11 cellular contexts compared by ENCODE assay signal in the genomic region with DNA sequence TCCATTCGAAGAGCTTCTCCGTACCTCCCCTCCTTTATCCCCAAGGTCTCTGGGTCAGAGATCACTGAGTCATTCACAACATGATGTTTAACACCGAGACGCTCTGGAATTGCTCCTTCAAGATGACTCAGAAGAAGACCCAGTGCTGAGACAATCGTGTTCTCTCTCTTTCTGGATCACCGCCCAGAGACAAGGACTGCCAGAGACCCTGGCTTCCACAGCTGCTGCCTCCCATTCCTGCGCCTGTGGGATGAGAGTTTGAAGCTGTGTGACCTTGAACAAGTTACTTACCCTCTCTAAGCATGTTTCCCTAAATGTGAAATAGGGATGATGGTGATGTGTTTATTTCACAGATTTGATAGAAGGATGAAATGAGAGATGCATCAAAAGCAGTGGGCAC. TPM values are rescaled to one million over a fixed set of nuclear protein-coding genes. Genes with fewer than 3 reads are reported as not detected.
DNase-seq lines count a peak whose midpoint lies in the region; TF ChIP-seq lines count a peak whose summit lies in the region.
"Not testable (repeated sequence)": the region's sequence is repeated elsewhere in the genome, so short reads cannot be mapped to it uniquely, and the experiment has no call there.
"Had no signal": no experiment of that assay in that cellular context is flagged by ENCODE, and none has a peak within 500 bp of the region (broad histone marks: within the 10 kb centered on the region; RNA-seq: fewer than 3 reads in every experiment).

No MANE protein-coding gene starts in this region.

- H3K4me1 Mint-ChIP-seq in HFFc6 (ENCODE audit: low read depth), result peaks cover 27% of the 10 kb centered on the region

- not testable (repeated sequence) for H3K27me3 Mint-ChIP-seq in HFFc6 (ENCODE audit: insufficient read depth)

- TF ChIP-seq POLR2A in sigmoid colon (IDR thresholded peaks at IDR 0.05), result not testable (repeated sequence)

- not testable (repeated sequence) for H3K4me3 ChIP-seq in SJSA1; astrocyte of the cerebellum (ENCODE audit: low read depth, low read length); fibroblast of mammary gland (ENCODE audit: control insufficient read depth, low read depth, low read length); sigmoid colon

- H3K36me3 Mint-ChIP-seq in HFFc6 (ENCODE audit: low read depth), result not testable (repeated sequence)

- WGBS in sigmoid colon, 2 donors, result 61 to 72% methylated on average over 7 of the region's 7 CpGs

- not testable (repeated sequence) for H3K4me1 ChIP-seq in SJSA1 (replicated peaks); sigmoid colon

- not testable (repeated sequence) for H3K27ac ChIP-seq in SJSA1, sigmoid colon

- in situ Hi-C loops in astrocyte of the cerebellum (cut with HindIII; ENCODE audit: low sequenced_read_pairs), result not testable (repeated sequence)

- peak overlapping the region; percentile 47 for H3K27ac Mint-ChIP-seq in HFFc6

- DNase-seq in Daoy (ENCODE audit: low read depth), result peak; percentile 52
- DNase-seq in HFFc6, result peak; percentile 86
- DNase-seq in SJSA1 (ENCODE audit: low read depth in 1 of 2, low spot score in 2 of 2), result peak; percentile 16 to 56
- DNase-seq in astrocyte of the cerebellum (ENCODE audit: low read depth), result peak; percentile 20
- DNase-seq in fibroblast of mammary gland (ENCODE audit: low read depth), result peak; percentile 96
- DNase-seq in iris pigment epithelial cell (ENCODE audit: low read depth), result peak; percentile 90
- peak; percentile 68 for DNase-seq in sigmoid colon

- not testable (repeated sequence) for TF ChIP-seq EP300 in sigmoid colon (IDR thresholded peaks at IDR 0.05)

- H3K27me3 ChIP-seq in SJSA1 (replicated peaks), result not testable (repeated sequence)
- H3K27me3 ChIP-seq in sigmoid colon, result peaks cover 0 to 15% (median 0%) of the 10 kb centered on the region in 3 donors

- intact Hi-C loops in sigmoid colon (cut with DNase I), result not testable (repeated sequence)

- H3K36me3 ChIP-seq in SJSA1, sigmoid colon: not testable (repeated sequence)

- TF ChIP-seq CTCF in HFFc6 (IDR thresholded peaks at IDR 0.05); astrocyte of the cerebellum (IDR thresholded peaks at IDR 0.05; ENCODE audit: low read depth, low read length, missing control alignments); fibroblast of mammary gland (conservative IDR thresholded peaks at IDR 0.05; ENCODE audit: control insufficient read depth, insufficient read depth, low read depth, low read length); sigmoid colon (IDR thresholded peaks at IDR 0.05): not testable (repeated sequence)

- not testable (repeated sequence) for H3K9me3 ChIP-seq in SJSA1 (replicated peaks); sigmoid colon

- H3K4me3 Mint-ChIP-seq in HFFc6, result not testable (repeated sequence)

- H3K9me3 Mint-ChIP-seq in HFFc6, result not testable (repeated sequence)

RNA-seq across cellular contexts. Expression of a gene that starts 38.8 kb away (rescaled TPM):
- total RNA-seq in Daoy (2014; rRNA removed; shearing (Covaris generic)), result not detected in 2 replicates
- not detected for total RNA-seq in HFFc6 (2021; fragmentation: NEBNext Ultra II Directional; extraction: Animal tissue kit (Norgen Biotek cat#: 25700))
- total RNA-seq in SJSA1 (2014; rRNA removed; shearing (Covaris generic)), result not detected in 2 replicates
- total RNA-seq in sigmoid colon, result not detected
- polyA plus RNA-seq in sigmoid colon, result not detected
- total RNA-seq: CD8-positive, alpha-beta memory T cell; HepG2; PC-3; SJCRH30 had no signal
- polyA plus RNA-seq: CD8-positive, alpha-beta memory T cell; HepG2 had no signal

Comparison
In these comparisons a context has a peak if more than half of its experiments do, and no peak if none do; other contexts are left out.
1. DNase-seq: peak in every context shown above with its lines; median percentile 96 in fibroblast of mammary gland; 90 in iris pigment epithelial cell; 86 in HFFc6; 68 in sigmoid colon; 52 in Daoy; 36 in SJSA1; 20 in astrocyte of the cerebellum.